1 cellular context compared by ENCODE assay signal in the genomic region with DNA sequence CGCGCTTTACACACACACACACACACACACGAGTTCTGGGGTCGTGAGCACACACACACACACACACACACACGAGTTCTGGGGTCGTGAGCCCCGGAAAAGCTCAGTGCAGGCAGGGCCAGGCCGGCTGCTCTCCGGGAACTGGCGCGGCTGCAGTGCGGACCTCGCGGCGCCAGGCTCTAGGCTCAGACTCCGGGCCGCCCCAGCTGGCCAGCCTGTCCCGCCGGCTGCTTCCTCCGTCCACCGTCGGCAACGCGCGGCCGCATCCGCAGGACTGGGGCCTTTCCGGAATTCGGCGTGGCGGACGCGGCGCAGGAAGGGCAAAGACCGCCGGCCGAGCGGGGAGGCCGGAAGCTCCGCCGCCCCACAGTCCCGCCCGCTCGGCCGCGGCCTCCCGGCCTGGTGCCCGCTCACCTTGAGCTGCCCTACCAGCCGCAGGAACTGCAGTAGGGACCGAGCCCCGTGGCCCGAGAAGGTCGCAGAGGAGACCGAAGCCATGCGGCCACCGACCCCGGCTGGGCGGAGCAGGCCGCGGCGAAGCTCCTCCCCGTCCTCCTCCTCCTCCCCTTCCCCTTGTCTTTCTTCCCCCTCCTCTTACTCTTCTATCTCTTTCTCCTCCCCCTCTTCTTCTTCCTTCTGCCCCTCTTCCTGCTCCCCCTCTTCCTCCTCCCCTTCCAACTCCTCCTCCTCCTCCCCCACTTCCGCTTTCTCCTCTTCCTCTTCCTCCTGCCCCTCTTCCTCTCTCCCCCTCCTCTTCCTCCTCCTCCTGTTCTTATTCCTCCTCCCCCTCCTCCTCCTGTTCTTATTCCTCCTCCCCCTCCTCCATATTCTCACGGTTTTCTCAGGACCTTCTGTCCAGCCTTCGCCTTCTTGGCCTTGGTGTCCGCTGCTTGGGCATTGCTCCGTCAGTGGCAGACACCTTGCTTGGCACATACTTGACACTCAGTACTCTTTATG.
TF ChIP-seq lines count a peak whose summit lies in the region.

A gene with protein sequence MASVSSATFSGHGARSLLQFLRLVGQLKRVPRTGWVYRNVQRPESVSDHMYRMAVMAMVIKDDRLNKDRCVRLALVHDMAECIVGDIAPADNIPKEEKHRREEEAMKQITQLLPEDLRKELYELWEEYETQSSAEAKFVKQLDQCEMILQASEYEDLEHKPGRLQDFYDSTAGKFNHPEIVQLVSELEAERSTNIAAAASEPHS (minus strand): TSS at position 533 of the 957 bp plus-strand sequence. CDS start 35 bp downstream, at position 498.

TF ChIP-seq in K562, 482 proteins besides CTCF, POLR2A, EP300 and RAD21 (continued from another document and continues in another):
- TF ChIP-seq, protein P1, sequence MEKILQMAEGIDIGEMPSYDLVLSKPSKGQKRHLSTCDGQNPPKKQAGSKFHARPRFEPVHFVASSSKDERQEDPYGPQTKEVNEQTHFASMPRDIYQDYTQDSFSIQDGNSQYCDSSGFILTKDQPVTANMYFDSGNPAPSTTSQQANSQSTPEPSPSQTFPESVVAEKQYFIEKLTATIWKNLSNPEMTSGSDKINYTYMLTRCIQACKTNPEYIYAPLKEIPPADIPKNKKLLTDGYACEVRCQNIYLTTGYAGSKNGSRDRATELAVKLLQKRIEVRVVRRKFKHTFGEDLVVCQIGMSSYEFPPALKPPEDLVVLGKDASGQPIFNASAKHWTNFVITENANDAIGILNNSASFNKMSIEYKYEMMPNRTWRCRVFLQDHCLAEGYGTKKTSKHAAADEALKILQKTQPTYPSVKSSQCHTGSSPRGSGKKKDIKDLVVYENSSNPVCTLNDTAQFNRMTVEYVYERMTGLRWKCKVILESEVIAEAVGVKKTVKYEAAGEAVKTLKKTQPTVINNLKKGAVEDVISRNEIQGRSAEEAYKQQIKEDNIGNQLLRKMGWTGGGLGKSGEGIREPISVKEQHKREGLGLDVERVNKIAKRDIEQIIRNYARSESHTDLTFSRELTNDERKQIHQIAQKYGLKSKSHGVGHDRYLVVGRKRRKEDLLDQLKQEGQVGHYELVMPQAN (IDR thresholded peaks at IDR 0.05; ENCODE audit: borderline replicate concordance) = peak; percentile 80
- TF ChIP-seq OTX1 (CRISPR knock-in tag; IDR thresholded peaks at IDR 0.05) (peak; percentile 97), ZNF644 (tag; IDR thresholded peaks at IDR 0.05; ENCODE audit: low read depth) (no peak), SMARCA5 (IDR thresholded peaks at IDR 0.05) (peak; percentile 64; the same call in 1 of the 2 replicates), RUNX1 (IDR thresholded peaks at IDR 0.05; ENCODE audit: low read depth) (no peak), MCM7 (IDR thresholded peaks at IDR 0.05) (peak in 1 of 2 experiments; percentile 65; a peak in 1 of 4 replicates), FOXA3 (CRISPR knock-in tag; conservative IDR thresholded peaks at IDR 0.05 in 1 of 2, IDR thresholded peaks at IDR 0.05 in 1 of 2) (no peak), ZNF444 (CRISPR knock-in tag; IDR thresholded peaks at IDR 0.05) (no peak), HNRNPH1 (optimal IDR thresholded peaks at IDR 0.05; ENCODE audit: low read depth, low read length) (no peak), ARID2 (IDR thresholded peaks at IDR 0.05) (peak; percentile 74; the same call in 1 of the 2 replicates), POLR2G (IDR thresholded peaks at IDR 0.05; ENCODE audit: low read depth, low read length) (peak; percentile 96), NONO (IDR thresholded peaks at IDR 0.05; ENCODE audit: low read depth in 2 of 2, low read length in 1 of 2) (peak in 1 of 2 experiments; percentile 62; a peak in 2 of 4 replicates), HCFC1 (IDR thresholded peaks at IDR 0.05; ENCODE audit: low read depth, low read length) (peak; percentile 30; the same call in 1 of the 2 replicates), BRF1 (IDR thresholded peaks at IDR 0.05; ENCODE audit: borderline replicate concordance, extremely low read depth, insufficient read length) (no peak), ZFP1 (CRISPR knock-in tag; IDR thresholded peaks at IDR 0.05) (no peak), DNMT1 (IDR thresholded peaks at IDR 0.05) (no peak), PPARD (CRISPR knock-in tag; IDR thresholded peaks at IDR 0.05) (no peak), ZNF124 (CRISPR knock-in tag; IDR thresholded peaks at IDR 0.05) (0 out of 2 replicates have a peak, but pooled peaks have one; percentile 69), TAF15 (IDR thresholded peaks at IDR 0.05; ENCODE audit: low read depth, low read length) (no peak), WHSC1 (IDR thresholded peaks at IDR 0.05; ENCODE audit: low read length) (no peak), ZKSCAN8 (CRISPR knock-in tag; IDR thresholded peaks at IDR 0.05) (no peak), ETV1 (tag; conservative IDR thresholded peaks at IDR 0.05; ENCODE audit: low read depth) (peak; percentile 64), NR1H2 (CRISPR knock-in tag; IDR thresholded peaks at IDR 0.05) (0 out of 2 replicates have a peak, but pooled peaks have one; percentile 65), NR2C1 (IDR thresholded peaks at IDR 0.05) (0 out of 2 replicates have a peak, but pooled peaks have one; percentile 30), NR2C1 (tag; IDR thresholded peaks at IDR 0.05) (peak; percentile 34; the same call in 1 of the 2 replicates), ARID1B (IDR thresholded peaks at IDR 0.05) (peak; percentile 67), DIDO1 (tag; IDR thresholded peaks at IDR 0.05; ENCODE audit: low read depth) (0 out of 2 replicates have a peak, but pooled peaks have one; percentile 50), ZNF133 (CRISPR knock-in tag; IDR thresholded peaks at IDR 0.05) (no peak)
- TF ChIP-seq, protein P2, sequence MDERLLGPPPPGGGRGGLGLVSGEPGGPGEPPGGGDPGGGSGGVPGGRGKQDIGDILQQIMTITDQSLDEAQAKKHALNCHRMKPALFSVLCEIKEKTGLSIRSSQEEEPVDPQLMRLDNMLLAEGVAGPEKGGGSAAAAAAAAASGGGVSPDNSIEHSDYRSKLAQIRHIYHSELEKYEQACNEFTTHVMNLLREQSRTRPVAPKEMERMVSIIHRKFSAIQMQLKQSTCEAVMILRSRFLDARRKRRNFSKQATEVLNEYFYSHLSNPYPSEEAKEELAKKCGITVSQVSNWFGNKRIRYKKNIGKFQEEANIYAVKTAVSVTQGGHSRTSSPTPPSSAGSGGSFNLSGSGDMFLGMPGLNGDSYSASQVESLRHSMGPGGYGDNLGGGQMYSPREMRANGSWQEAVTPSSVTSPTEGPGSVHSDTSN (CRISPR knock-in tag; IDR thresholded peaks at IDR 0.05; ENCODE audit: low read depth) = no peak
- TF ChIP-seq, protein P2 (tag; conservative IDR thresholded peaks at IDR 0.05; ENCODE audit: low read depth) = no peak
- TF ChIP-seq, protein P3, sequence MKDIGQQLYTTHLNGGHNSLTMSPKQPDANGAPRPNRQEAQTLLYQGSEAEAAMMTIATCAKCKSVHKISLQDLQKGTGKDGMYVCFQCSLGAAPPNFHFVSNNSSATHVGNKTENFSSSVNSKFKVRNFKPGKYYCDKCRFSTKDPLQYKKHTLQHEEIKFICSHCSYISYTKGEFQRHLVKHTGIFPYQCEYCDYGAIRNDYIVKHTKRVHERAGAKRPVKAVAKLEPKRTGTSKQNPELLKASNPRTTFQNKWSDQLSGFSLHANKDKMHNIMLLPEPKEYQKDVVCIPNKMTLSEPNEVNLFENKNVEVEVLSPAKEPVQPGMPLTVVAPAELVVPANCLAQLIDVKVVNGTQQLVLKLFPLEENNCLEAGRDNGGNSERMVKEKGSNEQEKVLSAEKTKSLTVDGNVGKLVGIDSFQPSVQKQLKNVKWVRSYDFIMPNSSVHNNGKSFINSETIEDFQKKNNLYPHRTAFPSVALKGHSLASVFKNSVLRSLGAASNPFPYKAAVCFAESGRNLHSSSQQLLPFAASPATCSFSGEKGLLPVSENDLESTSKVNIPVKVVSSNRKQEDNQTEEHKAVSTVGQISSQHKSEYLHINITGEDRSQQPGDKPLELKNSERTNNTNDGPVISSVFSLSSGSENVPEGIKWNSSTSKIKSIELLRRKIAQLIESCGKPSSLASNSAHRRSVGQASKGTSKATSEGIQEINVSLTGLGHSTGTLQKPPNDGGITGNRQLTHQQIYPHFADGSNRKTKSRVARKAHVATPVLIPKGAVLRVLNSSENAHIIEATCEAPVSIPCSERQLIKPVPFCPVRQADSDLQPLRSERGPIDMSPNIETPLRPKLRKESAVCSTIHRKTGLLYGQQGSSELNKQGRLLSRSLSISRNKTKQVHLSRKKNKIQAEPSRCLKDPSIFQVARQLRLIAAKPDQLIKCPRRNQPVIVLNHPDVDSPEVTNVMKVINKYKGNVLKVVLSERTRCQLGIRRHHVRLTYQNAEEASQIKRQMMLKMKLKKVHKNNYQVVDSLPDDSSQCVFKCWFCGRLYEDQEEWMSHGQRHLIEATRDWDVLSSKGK (CRISPR knock-in tag; IDR thresholded peaks at IDR 0.05) = no peak
- TF ChIP-seq, protein P4, sequence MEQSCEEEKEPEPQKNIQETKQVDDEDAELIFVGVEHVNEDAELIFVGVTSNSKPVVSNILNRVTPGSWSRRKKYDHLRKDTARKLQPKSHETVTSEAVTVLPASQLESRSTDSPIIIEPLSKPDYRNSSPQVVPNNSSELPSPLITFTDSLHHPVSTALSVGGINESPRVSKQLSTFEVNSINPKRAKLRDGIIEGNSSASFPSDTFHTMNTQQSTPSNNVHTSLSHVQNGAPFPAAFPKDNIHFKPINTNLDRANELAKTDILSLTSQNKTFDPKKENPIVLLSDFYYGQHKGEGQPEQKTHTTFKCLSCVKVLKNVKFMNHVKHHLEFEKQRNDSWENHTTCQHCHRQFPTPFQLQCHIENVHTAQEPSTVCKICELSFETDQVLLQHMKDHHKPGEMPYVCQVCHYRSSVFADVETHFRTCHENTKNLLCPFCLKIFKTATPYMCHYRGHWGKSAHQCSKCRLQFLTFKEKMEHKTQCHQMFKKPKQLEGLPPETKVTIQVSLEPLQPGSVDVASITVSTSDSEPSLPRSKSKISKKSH (CRISPR knock-in tag; IDR thresholded peaks at IDR 0.05) = no peak
- TF ChIP-seq, protein P5, sequence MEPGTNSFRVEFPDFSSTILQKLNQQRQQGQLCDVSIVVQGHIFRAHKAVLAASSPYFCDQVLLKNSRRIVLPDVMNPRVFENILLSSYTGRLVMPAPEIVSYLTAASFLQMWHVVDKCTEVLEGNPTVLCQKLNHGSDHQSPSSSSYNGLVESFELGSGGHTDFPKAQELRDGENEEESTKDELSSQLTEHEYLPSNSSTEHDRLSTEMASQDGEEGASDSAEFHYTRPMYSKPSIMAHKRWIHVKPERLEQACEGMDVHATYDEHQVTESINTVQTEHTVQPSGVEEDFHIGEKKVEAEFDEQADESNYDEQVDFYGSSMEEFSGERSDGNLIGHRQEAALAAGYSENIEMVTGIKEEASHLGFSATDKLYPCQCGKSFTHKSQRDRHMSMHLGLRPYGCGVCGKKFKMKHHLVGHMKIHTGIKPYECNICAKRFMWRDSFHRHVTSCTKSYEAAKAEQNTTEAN (CRISPR knock-in tag; IDR thresholded peaks at IDR 0.05) = no peak; the same call in 1 of the 2 replicates
- TF ChIP-seq, protein P6, sequence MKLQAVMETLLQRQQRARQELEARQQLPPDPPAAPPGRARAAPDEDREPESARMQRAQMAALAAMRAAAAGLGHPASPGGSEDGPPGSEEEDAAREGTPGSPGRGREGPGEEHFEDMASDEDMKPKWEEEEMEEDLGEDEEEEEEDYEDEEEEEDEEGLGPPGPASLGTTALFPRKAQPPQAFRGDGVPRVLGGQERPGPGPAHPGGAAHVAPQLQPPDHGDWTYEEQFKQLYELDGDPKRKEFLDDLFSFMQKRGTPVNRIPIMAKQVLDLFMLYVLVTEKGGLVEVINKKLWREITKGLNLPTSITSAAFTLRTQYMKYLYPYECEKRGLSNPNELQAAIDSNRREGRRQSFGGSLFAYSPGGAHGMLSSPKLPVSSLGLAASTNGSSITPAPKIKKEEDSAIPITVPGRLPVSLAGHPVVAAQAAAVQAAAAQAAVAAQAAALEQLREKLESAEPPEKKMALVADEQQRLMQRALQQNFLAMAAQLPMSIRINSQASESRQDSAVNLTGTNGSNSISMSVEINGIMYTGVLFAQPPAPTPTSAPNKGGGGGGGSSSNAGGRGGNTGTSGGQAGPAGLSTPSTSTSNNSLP (IDR thresholded peaks at IDR 0.05; ENCODE audit: borderline replicate concordance, low read depth, low read length) = no peak
- TF ChIP-seq, protein P7, sequence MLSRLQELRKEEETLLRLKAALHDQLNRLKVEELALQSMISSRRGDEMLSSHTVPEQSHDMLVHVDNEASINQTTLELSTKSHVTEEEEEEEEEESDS (CRISPR knock-in tag; IDR thresholded peaks at IDR 0.05) = no peak
- TF ChIP-seq, protein P8, sequence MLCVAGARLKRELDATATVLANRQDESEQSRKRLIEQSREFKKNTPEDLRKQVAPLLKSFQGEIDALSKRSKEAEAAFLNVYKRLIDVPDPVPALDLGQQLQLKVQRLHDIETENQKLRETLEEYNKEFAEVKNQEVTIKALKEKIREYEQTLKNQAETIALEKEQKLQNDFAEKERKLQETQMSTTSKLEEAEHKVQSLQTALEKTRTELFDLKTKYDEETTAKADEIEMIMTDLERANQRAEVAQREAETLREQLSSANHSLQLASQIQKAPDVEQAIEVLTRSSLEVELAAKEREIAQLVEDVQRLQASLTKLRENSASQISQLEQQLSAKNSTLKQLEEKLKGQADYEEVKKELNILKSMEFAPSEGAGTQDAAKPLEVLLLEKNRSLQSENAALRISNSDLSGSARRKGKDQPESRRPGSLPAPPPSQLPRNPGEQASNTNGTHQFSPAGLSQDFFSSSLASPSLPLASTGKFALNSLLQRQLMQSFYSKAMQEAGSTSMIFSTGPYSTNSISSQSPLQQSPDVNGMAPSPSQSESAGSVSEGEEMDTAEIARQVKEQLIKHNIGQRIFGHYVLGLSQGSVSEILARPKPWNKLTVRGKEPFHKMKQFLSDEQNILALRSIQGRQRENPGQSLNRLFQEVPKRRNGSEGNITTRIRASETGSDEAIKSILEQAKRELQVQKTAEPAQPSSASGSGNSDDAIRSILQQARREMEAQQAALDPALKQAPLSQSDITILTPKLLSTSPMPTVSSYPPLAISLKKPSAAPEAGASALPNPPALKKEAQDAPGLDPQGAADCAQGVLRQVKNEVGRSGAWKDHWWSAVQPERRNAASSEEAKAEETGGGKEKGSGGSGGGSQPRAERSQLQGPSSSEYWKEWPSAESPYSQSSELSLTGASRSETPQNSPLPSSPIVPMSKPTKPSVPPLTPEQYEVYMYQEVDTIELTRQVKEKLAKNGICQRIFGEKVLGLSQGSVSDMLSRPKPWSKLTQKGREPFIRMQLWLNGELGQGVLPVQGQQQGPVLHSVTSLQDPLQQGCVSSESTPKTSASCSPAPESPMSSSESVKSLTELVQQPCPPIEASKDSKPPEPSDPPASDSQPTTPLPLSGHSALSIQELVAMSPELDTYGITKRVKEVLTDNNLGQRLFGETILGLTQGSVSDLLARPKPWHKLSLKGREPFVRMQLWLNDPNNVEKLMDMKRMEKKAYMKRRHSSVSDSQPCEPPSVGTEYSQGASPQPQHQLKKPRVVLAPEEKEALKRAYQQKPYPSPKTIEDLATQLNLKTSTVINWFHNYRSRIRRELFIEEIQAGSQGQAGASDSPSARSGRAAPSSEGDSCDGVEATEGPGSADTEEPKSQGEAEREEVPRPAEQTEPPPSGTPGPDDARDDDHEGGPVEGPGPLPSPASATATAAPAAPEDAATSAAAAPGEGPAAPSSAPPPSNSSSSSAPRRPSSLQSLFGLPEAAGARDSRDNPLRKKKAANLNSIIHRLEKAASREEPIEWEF (CRISPR knock-in tag; IDR thresholded peaks at IDR 0.05) = no peak
